25 cellular contexts compared by ENCODE assay signal in the genomic region with DNA sequence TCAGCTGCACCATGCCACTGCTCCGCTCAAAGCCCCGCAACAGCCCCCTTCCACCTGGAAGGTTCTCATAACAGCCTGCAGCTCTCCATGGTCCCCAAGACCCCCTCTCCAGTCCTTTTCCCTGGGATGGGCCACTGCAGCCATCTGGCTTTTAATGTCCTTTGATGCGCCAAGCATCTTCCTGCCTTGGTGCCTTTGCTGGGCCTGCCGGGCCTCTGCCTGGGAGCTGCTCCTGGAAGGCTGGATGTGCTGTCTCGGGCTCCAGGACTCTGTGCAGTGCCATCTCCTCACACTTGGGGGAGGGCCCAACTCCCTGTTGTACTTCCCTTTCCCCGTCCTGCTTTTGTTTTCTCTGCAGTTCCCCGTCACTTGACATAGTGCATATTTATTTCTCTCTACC.
"Had no signal": no experiment of that assay in that cellular context is flagged by ENCODE, and none has a peak within 500 bp of the region (broad histone marks: within the 10 kb centered on the region; RNA-seq: fewer than 3 reads in every experiment).

No MANE protein-coding gene starts in this region.

- H3K9me3 Mint-ChIP-seq: endodermal cell, nephron, type B pancreatic cell had no signal

- H3K4me2 ChIP-seq: hepatocyte had no signal

- H3K4me3 ChIP-seq: coronary artery, hepatocyte, lung, psoas muscle, right lobe of liver, spleen, suprapubic skin, thyroid gland had no signal

- H2AFZ ChIP-seq: hepatocyte had no signal

- ATAC-seq: left cardiac atrium; left ventricle myocardium superior; psoas muscle; stimulated activated naive CD8-positive, alpha-beta T cell treated with anti-CD3 and anti-CD28 coated beads, Interleukin-15, Interleukin-2, amounts not matched to agents 100 U/mL and 50 U/mL, for 24 hours had no signal

- H3K27me3 ChIP-seq: hepatocyte, neutrophil, right lobe of liver, spleen, suprapubic skin, thyroid gland had no signal

- H3K27ac Mint-ChIP-seq: endodermal cell, nephron, type B pancreatic cell had no signal

- DNase-seq: effector CD4-positive, alpha-beta T cell; endodermal cell; foreskin melanocyte; head of caudate nucleus; kidney; left cardiac atrium; left ventricle myocardium superior; mesenchymal stem cell; midbrain; psoas muscle; retina; right lobe of liver; spleen; stimulated activated CD4-positive, alpha-beta T cell treated with anti-CD3 and anti-CD28 coated beads, Interleukin-15, amount 100 ng/mL, for 24 hours; stimulated activated CD4-positive, alpha-beta T cell treated with anti-CD3 and anti-CD28 coated beads, Interleukin-1b, Interleukin-23, amount 100 ng/mL, for 48 hours; stimulated activated naive CD8-positive, alpha-beta T cell treated with anti-CD3 and anti-CD28 coated beads, Interleukin-15, Interleukin-2, amounts not matched to agents 100 U/mL and 50 U/mL, for 24 hours; thyroid gland had no signal

- H3K79me2 ChIP-seq: hepatocyte had no signal

- H3K9me3 ChIP-seq: neutrophil, psoas muscle, right lobe of liver, spleen, suprapubic skin, thyroid gland had no signal

- H3K4me1 Mint-ChIP-seq: endodermal cell, nephron had no signal

- H3K27ac ChIP-seq: coronary artery, hepatocyte, neutrophil, psoas muscle, right lobe of liver, spleen, suprapubic skin, thyroid gland had no signal

- H3K27me3 Mint-ChIP-seq: type B pancreatic cell had no signal

- H3K4me3 Mint-ChIP-seq: endodermal cell, nephron, type B pancreatic cell had no signal

- H3K4me1 ChIP-seq: psoas muscle, right lobe of liver, spleen, suprapubic skin, thyroid gland had no signal

- FAIRE-seq: kidney, urothelium cell line had no signal
